Comparison of ENCODE assay signal across 16 cellular contexts in the genomic region with DNA sequence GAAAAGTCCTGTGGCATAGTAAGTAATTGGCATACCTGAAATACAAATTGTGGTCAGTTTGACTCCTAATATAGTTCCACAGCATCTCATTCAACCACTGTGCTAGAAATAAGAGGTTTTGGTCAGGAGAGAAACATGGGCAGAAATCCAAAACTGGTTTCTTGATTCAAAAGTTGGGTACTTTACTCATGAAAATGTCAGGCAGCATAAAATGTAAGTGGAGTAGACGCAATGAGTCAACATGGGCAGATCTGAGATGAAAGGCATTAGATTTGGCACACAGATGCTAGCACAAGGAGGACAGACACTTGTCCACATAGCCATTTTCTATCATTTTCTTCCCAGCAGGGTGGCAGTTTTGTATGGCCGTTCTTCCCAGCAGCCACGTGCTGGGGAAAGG.
DNase-seq lines count a peak whose midpoint lies in the region; ATAC-seq and TF ChIP-seq lines count a peak whose summit lies in the region.
"Had no signal": no experiment of that assay in that cellular context is flagged by ENCODE, and none has a peak within 500 bp of the region (broad histone marks: within the 10 kb centered on the region; RNA-seq: fewer than 3 reads in every experiment).

No MANE protein-coding gene starts in this region.

- no peaks in the 10 kb centered on the region for H3K9me3 ChIP-seq in SJCRH30 (replicated peaks)

- no peaks in the 10 kb centered on the region for H3K36me3 ChIP-seq in SJCRH30

- H3K4me1 Mint-ChIP-seq in WTC11 = no peaks in the 10 kb centered on the region
- H3K4me1 Mint-ChIP-seq: B cell; CD4-positive, alpha-beta memory T cell had no signal

- no peak overlapping the region for H3K27ac Mint-ChIP-seq in WTC11
- H3K27ac Mint-ChIP-seq: B cell; CD4-positive, alpha-beta memory T cell had no signal

- no peaks in the 10 kb centered on the region for H3K36me3 Mint-ChIP-seq in WTC11
- H3K36me3 Mint-ChIP-seq: CD4-positive, alpha-beta memory T cell had no signal

- POLR2A ChIA-PET in WTC11 (lab: Charles Lee) = no interaction called here

- no peaks in the 10 kb centered on the region for H3K27me3 ChIP-seq in SJCRH30

- DNase-seq in DMS79 treated with DMSO at 0.1 percent for 48 hours (lab: John Stamatoyannopoulos, UW) (peak; percentile 93), NCI-H2227 (lab: John Stamatoyannopoulos, UW; ENCODE audit: unreplicated experiment) (peak; percentile 23), astrocyte of the hippocampus (ENCODE audit: low read depth, low spot score) (peak; percentile 88), retinal pigment epithelial cell (ENCODE audit: low read depth) (peak; percentile 62), SJCRH30 (no peak), WTC11 (ENCODE audit: low spot score) (no peak)
- DNase-seq: CD4-positive, alpha-beta memory T cell; KBM-7; NCI-H1092 treated with DMSO at 0.1 percent for 48 hours; NCI-H187; SIG-M5; SW 1271 had no signal

- TF ChIP-seq CTCF in retinal pigment epithelial cell (conservative IDR thresholded peaks at IDR 0.05; ENCODE audit: low read depth, low read length) (no peak), WTC11 (IDR thresholded peaks at IDR 0.05) (no peak)

- H3K4me3 ChIP-seq in retinal pigment epithelial cell (ENCODE audit: low read length) = no peak overlapping the region
- no peak overlapping the region for H3K4me3 ChIP-seq in SJCRH30

- H3K27me3 Mint-ChIP-seq in WTC11 (ENCODE audit: low read depth) = no peaks in the 10 kb centered on the region
- H3K27me3 Mint-ChIP-seq: B cell; CD4-positive, alpha-beta memory T cell had no signal

- no peak for ATAC-seq in WTC11
- ATAC-seq in GM21367 (IDR thresholded peaks at IDR 0.05; ENCODE audit: unreplicated experiment) = no peak
- ATAC-seq: HCT116 had no signal

- H3K4me1 ChIP-seq in SJCRH30 = no peaks in the 10 kb centered on the region

- H3K4me3 Mint-ChIP-seq in WTC11 = no peak overlapping the region
- H3K4me3 Mint-ChIP-seq: B cell; CD4-positive, alpha-beta memory T cell had no signal

- CTCF ChIA-PET in WTC11 (lab: Charles Lee) = no interaction called here

- peaks cover under 1% of the 10 kb centered on the region; the same call in 1 of the 2 replicates for H3K9me3 Mint-ChIP-seq in WTC11

- H3K27ac ChIP-seq in SJCRH30 = no peak overlapping the region
- H3K27ac ChIP-seq: HL-60 had no signal

TF ChIP-seq in WTC11, 78 proteins besides CTCF, POLR2A, EP300 and RAD21:
- TF ChIP-seq, protein P1, sequence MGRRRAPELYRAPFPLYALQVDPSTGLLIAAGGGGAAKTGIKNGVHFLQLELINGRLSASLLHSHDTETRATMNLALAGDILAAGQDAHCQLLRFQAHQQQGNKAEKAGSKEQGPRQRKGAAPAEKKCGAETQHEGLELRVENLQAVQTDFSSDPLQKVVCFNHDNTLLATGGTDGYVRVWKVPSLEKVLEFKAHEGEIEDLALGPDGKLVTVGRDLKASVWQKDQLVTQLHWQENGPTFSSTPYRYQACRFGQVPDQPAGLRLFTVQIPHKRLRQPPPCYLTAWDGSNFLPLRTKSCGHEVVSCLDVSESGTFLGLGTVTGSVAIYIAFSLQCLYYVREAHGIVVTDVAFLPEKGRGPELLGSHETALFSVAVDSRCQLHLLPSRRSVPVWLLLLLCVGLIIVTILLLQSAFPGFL (CRISPR knock-in tag; IDR thresholded peaks at IDR 0.05; ENCODE audit: borderline replicate concordance) = no peak
- TF ChIP-seq FOXK1 (CRISPR knock-in tag; IDR thresholded peaks at IDR 0.05) (no peak), RORB (CRISPR knock-in tag; IDR thresholded peaks at IDR 0.05) (no peak), EMX1 (CRISPR knock-in tag; IDR thresholded peaks at IDR 0.05) (no peak), GRHL2 (CRISPR knock-in tag; IDR thresholded peaks at IDR 0.05; ENCODE audit: insufficient replicate concordance, severe bottlenecking) (no peak), ZNF263 (CRISPR knock-in tag; IDR thresholded peaks at IDR 0.05; ENCODE audit: low read depth) (no peak)
- TF ChIP-seq, protein P2, sequence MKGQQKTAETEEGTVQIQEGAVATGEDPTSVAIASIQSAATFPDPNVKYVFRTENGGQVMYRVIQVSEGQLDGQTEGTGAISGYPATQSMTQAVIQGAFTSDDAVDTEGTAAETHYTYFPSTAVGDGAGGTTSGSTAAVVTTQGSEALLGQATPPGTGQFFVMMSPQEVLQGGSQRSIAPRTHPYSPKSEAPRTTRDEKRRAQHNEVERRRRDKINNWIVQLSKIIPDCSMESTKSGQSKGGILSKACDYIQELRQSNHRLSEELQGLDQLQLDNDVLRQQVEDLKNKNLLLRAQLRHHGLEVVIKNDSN (CRISPR knock-in tag; IDR thresholded peaks at IDR 0.05) = no peak
- TF ChIP-seq, protein P3, sequence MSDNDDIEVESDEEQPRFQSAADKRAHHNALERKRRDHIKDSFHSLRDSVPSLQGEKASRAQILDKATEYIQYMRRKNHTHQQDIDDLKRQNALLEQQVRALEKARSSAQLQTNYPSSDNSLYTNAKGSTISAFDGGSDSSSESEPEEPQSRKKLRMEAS (CRISPR knock-in tag; IDR thresholded peaks at IDR 0.05) = no peak
TF ChIP-seq in WTC11: peak in this region for 0.

Comparison
In these comparisons a context has a peak if more than half of its experiments do, and no peak if none do; other contexts are left out.
1. DNase-seq: peak in DMS79 treated with DMSO at 0.1 percent for 48 hours (single experiment), NCI-H2227 (single experiment), astrocyte of the hippocampus (single experiment) and retinal pigment epithelial cell (single experiment); none in SJCRH30 (0 of 2) and WTC11 (single experiment).